35 cellular contexts compared by ENCODE assay signal in genomic region chr18:51637881-51638280, GRCh38.
"Had no signal": no experiment of that assay in that cellular context is flagged by ENCODE, and none has a peak within 500 bp of the region (broad histone marks: within the 10 kb centered on the region; RNA-seq: fewer than 3 reads in every experiment).

No MANE protein-coding gene starts in this region.

- H3K36me3 ChIP-seq: MG63 had no signal

- DNase-seq: Karpas-422, Kasumi-1, KBM-7, KG1, MG63, MM.1S, MV-4-11, NCI-H1048, NCI-H1092, NCI-H1092 treated with DMSO at 0.1 percent for 48 hours, NCI-H1105, NCI-H1105 treated with DMSO at 0.1 percent for 48 hours, NCI-H1417, NCI-H1417 treated with DMSO at 0.1 percent for 48 hours, NCI-H1436, NCI-H1436 treated with DMSO at 0.1 percent for 48 hours, NCI-H146, NCI-H1694, NCI-H1694 treated with DMSO at 0.1 percent for 48 hours, NCI-H187, NCI-H187 treated with DMSO at 0.1 percent for 48 hours, NCI-H1930, NCI-H2029, NCI-H2029 treated with DMSO at 0.1 percent for 48 hours, NCI-H2081, NCI-H2081 treated with DMSO at 0.1 percent for 48 hours, NCI-H2107, NCI-H2171, NCI-H2171 treated with DMSO at 0.1 percent for 48 hours, NCI-H226, NCI-H345, NCI-H446, NCI-H446 treated with DMSO at 0.1 percent for 48 hours, NCI-H510A had no signal

- H3K4me3 ChIP-seq: MG63 had no signal

- H3K9me3 ChIP-seq: MG63 had no signal

- H3K27ac ChIP-seq: KMS-11 had no signal

- H3K27me3 ChIP-seq: MG63 had no signal
